24 cellular contexts compared by ENCODE assay signal in the genomic region with DNA sequence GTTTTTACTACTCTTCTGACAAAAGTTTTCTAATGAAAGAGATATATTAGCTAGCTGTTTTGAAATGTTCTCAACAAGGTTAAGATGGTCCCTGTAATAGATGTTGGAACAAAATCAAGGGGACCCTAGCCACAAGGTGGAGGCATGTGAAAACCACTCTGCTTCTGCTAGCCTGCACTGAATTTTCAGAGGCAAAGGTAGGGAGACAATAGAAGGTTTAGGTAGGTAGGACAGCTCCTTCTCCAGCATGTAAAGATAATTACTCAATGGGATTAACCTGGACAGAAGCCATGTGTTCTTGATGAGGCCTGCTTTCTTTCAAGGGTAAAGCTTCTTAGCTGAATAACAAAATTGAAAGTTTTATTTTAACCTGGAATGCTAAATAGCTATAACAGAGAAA.
"Had no signal": no experiment of that assay in that cellular context is flagged by ENCODE, and none has a peak within 500 bp of the region (broad histone marks: within the 10 kb centered on the region; RNA-seq: fewer than 3 reads in every experiment).

No MANE protein-coding gene starts in this region.

- ATAC-seq: activated CD8-positive, alpha-beta memory T cell treated with anti-CD3 and anti-CD28 coated beads, Interleukin-2, amount 10 ng/mL, durations not matched to agents 7 days and 5 days; K562; PC-3 had no signal

- H3K4me3 Mint-ChIP-seq: activated CD8-positive, alpha-beta memory T cell treated with anti-CD3 and anti-CD28 coated beads, Interleukin-2, amount 10 ng/mL, durations not matched to agents 7 days and 5 days; activated naive CD4-positive, alpha-beta T cell treated with anti-CD3 and anti-CD28 coated beads, Interleukin-2, amount 50 U/mL, for 24 hours; activated T-cell treated with anti-CD3 and anti-CD28 coated beads, Interleukin-2, amount 50 U/mL, for 24 hours; activated T-helper 1 cell treated with anti-CD3 and anti-CD28 coated beads, Interleukin-12 subunit alpha, Interleukin-12 subunit beta, Interleukin-2, Interleukin-4 antibody, amounts not matched to agents 30 ng/mL and 10 ng/mL and 1 ng/mL, durations not matched to agents 14 hours and 24 hours and 36 hours; T-helper 1 cell treated with Interleukin-12 subunit alpha and Interleukin-12 subunit beta and Interleukin-4 antibody, amounts not matched to agents 30 μg/mL and 1 μg/mL, for 36 hours had no signal

- H3K4me1 ChIP-seq: breast epithelium had no signal

- DNase-seq: activated CD4-positive, alpha-beta T cell treated with anti-CD3 and anti-CD28 coated beads for 48 hours; activated CD4-positive, alpha-beta T cell treated with anti-CD3 and anti-CD28 coated beads, Interleukin-2, amount 50 U/mL, for 4 hours; activated CD4-positive, CD25-positive, alpha-beta regulatory T cell treated with anti-CD3 and anti-CD28 coated beads, Interleukin-2, amount 50 U/mL, for 72 hours; activated CD8-positive, alpha-beta memory T cell treated with anti-CD3 and anti-CD28 coated beads, Interleukin-2, amount 10 ng/mL, durations not matched to agents 7 days and 5 days; activated effector memory CD4-positive, alpha-beta T cell treated with Interleukin-2 at 50 U/mL for 16 hours; activated naive CD4-positive, alpha-beta T cell; activated T-cell treated with anti-CD3 and anti-CD28 coated beads, Interleukin-2, amount 50 U/mL, for 24 hours; aorta; caudate nucleus; Karpas-422; NCI-H1417; NCI-H2029; NCI-H2107; NCI-H446; NCI-H524 treated with DMSO at 0.1 percent for 48 hours; NCI-H774; PC-3; SHP77; SW 1271 had no signal

- H3K36me3 Mint-ChIP-seq: activated CD8-positive, alpha-beta memory T cell treated with anti-CD3 and anti-CD28 coated beads, Interleukin-2, amount 10 ng/mL, durations not matched to agents 7 days and 5 days; activated naive CD4-positive, alpha-beta T cell treated with anti-CD3 and anti-CD28 coated beads, Interleukin-2, amount 50 U/mL, for 24 hours had no signal

- H3K27ac Mint-ChIP-seq: activated CD8-positive, alpha-beta memory T cell treated with anti-CD3 and anti-CD28 coated beads, Interleukin-2, amount 10 ng/mL, durations not matched to agents 7 days and 5 days; activated naive CD4-positive, alpha-beta T cell treated with anti-CD3 and anti-CD28 coated beads, Interleukin-2, amount 50 U/mL, for 24 hours; activated T-cell treated with anti-CD3 and anti-CD28 coated beads, Interleukin-2, amount 50 U/mL, for 24 hours; activated T-helper 1 cell treated with anti-CD3 and anti-CD28 coated beads, Interleukin-12 subunit alpha, Interleukin-12 subunit beta, Interleukin-2, Interleukin-4 antibody, amounts not matched to agents 30 ng/mL and 10 ng/mL and 1 ng/mL, durations not matched to agents 14 hours and 24 hours and 36 hours; T-helper 1 cell treated with Interleukin-12 subunit alpha and Interleukin-12 subunit beta and Interleukin-4 antibody, amounts not matched to agents 30 μg/mL and 1 μg/mL, for 36 hours had no signal

- H3K27ac ChIP-seq: breast epithelium had no signal

- H3K4me1 Mint-ChIP-seq: activated CD8-positive, alpha-beta memory T cell treated with anti-CD3 and anti-CD28 coated beads, Interleukin-2, amount 10 ng/mL, durations not matched to agents 7 days and 5 days; activated naive CD4-positive, alpha-beta T cell treated with anti-CD3 and anti-CD28 coated beads, Interleukin-2, amount 50 U/mL, for 24 hours had no signal

- H3K36me3 ChIP-seq: breast epithelium had no signal

- H3K27me3 Mint-ChIP-seq: activated CD8-positive, alpha-beta memory T cell treated with anti-CD3 and anti-CD28 coated beads, Interleukin-2, amount 10 ng/mL, durations not matched to agents 7 days and 5 days; activated naive CD4-positive, alpha-beta T cell treated with anti-CD3 and anti-CD28 coated beads, Interleukin-2, amount 50 U/mL, for 24 hours; activated T-cell treated with anti-CD3 and anti-CD28 coated beads, Interleukin-2, amount 50 U/mL, for 24 hours had no signal

- H3K9me3 ChIP-seq: breast epithelium had no signal

- H3K4me3 ChIP-seq: breast epithelium, K562 had no signal

- H3K27me3 ChIP-seq: breast epithelium had no signal

- H3K9me3 Mint-ChIP-seq: activated T-cell treated with anti-CD3 and anti-CD28 coated beads, Interleukin-2, amount 50 U/mL, for 24 hours; activated T-helper 1 cell treated with anti-CD3 and anti-CD28 coated beads, Interleukin-12 subunit alpha, Interleukin-12 subunit beta, Interleukin-2, Interleukin-4 antibody, amounts not matched to agents 30 ng/mL and 10 ng/mL and 1 ng/mL, durations not matched to agents 14 hours and 24 hours and 36 hours; T-helper 1 cell treated with Interleukin-12 subunit alpha and Interleukin-12 subunit beta and Interleukin-4 antibody, amounts not matched to agents 30 μg/mL and 1 μg/mL, for 36 hours had no signal
